In the genomic region with DNA sequence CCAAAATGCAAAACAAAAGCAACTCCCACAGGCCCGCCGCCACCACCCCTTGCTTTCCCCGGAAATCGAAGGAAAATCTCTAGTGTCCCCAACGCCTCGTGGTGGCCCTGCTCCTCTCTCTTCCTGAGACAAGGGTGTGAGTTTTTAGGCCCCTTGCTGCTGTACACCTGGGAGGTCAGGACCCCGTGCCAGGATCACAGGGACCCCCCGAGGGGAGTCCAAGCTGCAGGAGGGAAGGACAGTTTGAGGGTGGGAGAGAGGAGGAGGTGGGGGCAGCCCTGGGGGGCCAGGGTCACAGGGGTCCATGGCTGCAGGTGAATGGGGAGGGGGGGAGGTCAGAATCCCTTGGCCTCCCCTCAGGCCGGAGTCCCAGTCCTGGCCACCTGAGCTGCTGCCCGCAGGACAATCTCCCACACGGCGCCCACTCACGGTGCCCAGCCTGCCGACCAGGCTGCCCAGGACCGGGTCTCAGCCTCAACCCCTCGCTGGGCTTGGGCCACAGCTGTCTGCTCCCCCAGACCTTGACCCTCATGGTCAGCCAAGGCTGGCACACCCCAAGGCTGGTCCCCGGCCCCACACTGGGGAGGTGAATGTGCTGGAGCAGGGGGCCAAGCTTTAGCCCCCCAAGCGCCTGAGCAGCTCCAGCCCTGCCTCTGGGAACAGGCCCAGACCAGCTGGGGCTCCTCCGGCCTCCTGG, we compare ENCODE assay signal across 7 cellular contexts. TPM values are rescaled to one million over a fixed set of nuclear protein-coding genes. Genes with fewer than 3 reads are reported as not detected.
DNase-seq lines count a peak whose midpoint lies in the region; ATAC-seq and TF ChIP-seq lines count a peak whose summit lies in the region.

No MANE protein-coding gene starts in this region.

- no peak overlapping the region for H2BK20ac ChIP-seq in H9 (ENCODE audit: low read depth, low read length, poor library complexity, severe bottlenecking)

- no peak for TF ChIP-seq POLR2A in prostate gland (IDR thresholded peaks at IDR 0.05)

- H3K4me3 ChIP-seq in skeletal muscle satellite cell (ENCODE audit: low read length): no peak overlapping the region
- H3K4me3 ChIP-seq in prostate gland: no peak overlapping the region

- no peak overlapping the region for H2AK5ac ChIP-seq in H9 (ENCODE audit: insufficient read length, low read length)

- H3K4ac ChIP-seq in H9 (ENCODE audit: low read depth, low read length): peak overlapping the region; percentile 77

- H3K4me1 ChIP-seq in H9 (ENCODE audit: insufficient read depth, low read length) (no peaks in the 10 kb centered on the region), skeletal muscle satellite cell (ENCODE audit: control insufficient read depth, insufficient read depth, low read length) (peaks cover 17% of the 10 kb centered on the region), prostate gland (replicated peaks) (peaks cover 16% of the 10 kb centered on the region)

- no peak for ATAC-seq in left ventricle myocardium superior

- peaks cover 44% of the 10 kb centered on the region for H3K27me3 Mint-ChIP-seq in H9 (ENCODE audit: low read depth)

- H4K91ac ChIP-seq in H9 (ENCODE audit: insufficient read length, low read depth, low read length): peak overlapping the region; percentile 96

- peak overlapping the region in 2 of 3 experiments; percentile 77 to 93; a peak in 3 of 7 replicates for H3K27ac Mint-ChIP-seq in H9

- no peaks in the 10 kb centered on the region for H4K20me1 ChIP-seq in H9 (ENCODE audit: control insufficient read depth, insufficient read depth, insufficient read length)

- H3K9me3 Mint-ChIP-seq in H9: no peaks in the 10 kb centered on the region

- H3K9me3 ChIP-seq in H9 (ENCODE audit: control insufficient read depth, low read depth, low read length): no peaks in the 10 kb centered on the region
- no peaks in the 10 kb centered on the region for H3K9me3 ChIP-seq in skeletal muscle satellite cell (replicated peaks; ENCODE audit: low read length)
- H3K9me3 ChIP-seq in prostate gland: no peaks in the 10 kb centered on the region

- no CpG with 5 or more reads among the region's 19 CpGs for WGBS in H9 (ENCODE audit: extremely low coverage, insufficient read length, low lambda C conversion rate)
- WGBS in prostate gland: 36% methylated on average over 16 of the region's 19 CpGs

- H3K79me1 ChIP-seq in H9 (ENCODE audit: insufficient read depth, low read depth, low read length, poor library complexity, severe bottlenecking): no peaks in the 10 kb centered on the region

- H3K23ac ChIP-seq in H9 (ENCODE audit: insufficient read length, low read depth, low read length): no peak overlapping the region

- H3K4me3 Mint-ChIP-seq in H9: no peak overlapping the region

- DNase-seq in H9 (peak; percentile 26), left ventricle myocardium superior (peak; percentile 32), NCI-H446 (lab: John Stamatoyannopoulos, UW) (no peak), GOT3 (lab: John Stamatoyannopoulos, UW) (no peak), prostate gland (ENCODE audit: low spot score) (no peak)

- H2BK120ac ChIP-seq in H9 (ENCODE audit: low read depth, low read length, poor library complexity, severe bottlenecking): peak overlapping the region; percentile 56

- no peaks in the 10 kb centered on the region; the same call in 1 of the 2 replicates for H3K27me3 ChIP-seq in H9 (ENCODE audit: insufficient read depth, low read length)
- H3K27me3 ChIP-seq in skeletal muscle satellite cell (ENCODE audit: control insufficient read depth, insufficient read depth, low read length): peaks cover 32% of the 10 kb centered on the region
- H3K27me3 ChIP-seq in prostate gland (replicated peaks; ENCODE audit: insufficient read depth): peaks cover 7% of the 10 kb centered on the region

- H3K36me3 ChIP-seq in skeletal muscle satellite cell (ENCODE audit: insufficient read depth, low read length): peaks cover 4% of the 10 kb centered on the region
- no peaks in the 10 kb centered on the region for H3K36me3 ChIP-seq in prostate gland

- no peaks in the 10 kb centered on the region for H3K36me3 Mint-ChIP-seq in H9 (ENCODE audit: insufficient read depth in 1 of 3, low read depth in 3 of 3)

- no peak overlapping the region for H3K9ac ChIP-seq in H9 (ENCODE audit: extremely low read depth, insufficient read length, low read length)
- peak overlapping the region; percentile 13 for H3K9ac ChIP-seq in skeletal muscle satellite cell (ENCODE audit: low read depth, low read length)

- H3K4me2 ChIP-seq in H9 (ENCODE audit: insufficient read depth, insufficient read length, low read length) (no peak overlapping the region), skeletal muscle satellite cell (ENCODE audit: low read length) (peak overlapping the region; percentile 35)

- TF ChIP-seq CTCF in H9 (conservative IDR thresholded peaks at IDR 0.05): no peak
- TF ChIP-seq CTCF in VCaP (conservative IDR thresholded peaks at IDR 0.05): no peak
- no peak for TF ChIP-seq CTCF in prostate gland (IDR thresholded peaks at IDR 0.05)

- peak overlapping the region; percentile 89 for H3K14ac ChIP-seq in H9 (ENCODE audit: insufficient read depth, low read length)

- no peak overlapping the region for H3K56ac ChIP-seq in H9 (ENCODE audit: insufficient read length, low read depth, low read length)

- peaks cover 5 to 9% of the 10 kb centered on the region in 2 experiments for H3K4me1 Mint-ChIP-seq in H9

- no peak overlapping the region for H3T11ph ChIP-seq in H9 (ENCODE audit: low read length)

- no peaks in the 10 kb centered on the region for H3K23me2 ChIP-seq in H9 (ENCODE audit: insufficient read length, low read depth, low read length, poor library complexity, severe bottlenecking)

- no peaks in the 10 kb centered on the region for H3K79me2 ChIP-seq in H9 (ENCODE audit: insufficient read depth, low read length)

- H2AFZ ChIP-seq in H9 (ENCODE audit: low read length): no peak overlapping the region

- H2BK12ac ChIP-seq in H9 (ENCODE audit: insufficient read length, low read depth, low read length): peak overlapping the region; percentile 59

- H3K18ac ChIP-seq in H9 (ENCODE audit: insufficient read length, low read depth, low read length): peak overlapping the region; percentile 83

- no peak overlapping the region for H4K5ac ChIP-seq in H9 (ENCODE audit: insufficient read length, low read depth, low read length)

- H2BK5ac ChIP-seq in H9 (ENCODE audit: insufficient read length, low read length): no peak overlapping the region

- no peak overlapping the region for H2BK15ac ChIP-seq in H9 (ENCODE audit: low read depth, low read length)

- intact Hi-C loops in left ventricle myocardium superior (cut with micrococcal nuclease) (no loop called here), prostate gland (cut with DNase I) (no loop called here)

- no peak overlapping the region for H4K8ac ChIP-seq in H9 (replicated peaks; ENCODE audit: insufficient read length, low read depth, low read length)

- H3K27ac ChIP-seq in H9 (ENCODE audit: insufficient read length, low read depth, low read length) (no peak overlapping the region), VCaP (peak overlapping the region; percentile 88), prostate gland (no peak overlapping the region)

RNA-seq across cellular contexts. Expression of gene TPPP, which starts 19.9 kb away (rescaled TPM):
- total RNA-seq in H9 (2021) (0.44 and 0.48 TPM in 2 replicates), left ventricle myocardium superior (34.8 TPM), prostate gland (1 to 10 TPM; 2.3 to 6.9 TPM)
- total RNA-seq in skeletal muscle satellite cell (2012; rRNA removed): under 0.01 and 0.25 TPM in 2 replicates

Comparison
In these comparisons a context has a peak if more than half of its experiments do, and no peak if none do; other contexts are left out.
1. DNase-seq: peak in H9 (single experiment) and left ventricle myocardium superior (single experiment); none in NCI-H446 (0 of 2), GOT3 (single experiment) and prostate gland (single experiment).